15 cellular contexts compared by ENCODE assay signal in genomic region chr10:59623100-59623822, GRCh38.
DNase-seq lines count a peak whose midpoint lies in the region; ATAC-seq and TF ChIP-seq lines count a peak whose summit lies in the region.
"Had no signal": no experiment of that assay in that cellular context is flagged by ENCODE, and none has a peak within 500 bp of the region (broad histone marks: within the 10 kb centered on the region; RNA-seq: fewer than 3 reads in every experiment).

No MANE protein-coding gene starts in this region.

- DNase-seq in DMS 273 (lab: John Stamatoyannopoulos, UW; ENCODE audit: unreplicated experiment) (peak; percentile 5), DMS 273 treated with DMSO at 0.1 percent for 48 hours (lab: John Stamatoyannopoulos, UW) (no peak), heart right ventricle (no peak), RWPE1 (ENCODE audit: low spot score) (no peak)
- DNase-seq: activated B cell treated with CpG ODN at 0.5 μM for 24 hours; activated effector memory CD4-positive, alpha-beta T cell treated with anti-CD3 and anti-CD28 coated beads, Interleukin-2, amount 50 U/mL, for 16 hours had no signal

- ATAC-seq in HG03159 (IDR thresholded peaks at IDR 0.05; ENCODE audit: unreplicated experiment) (peak; percentile 44), heart right ventricle (peak in 7 of 8 donors; percentile 23 to 74 (median 45)), GM19397 (IDR thresholded peaks at IDR 0.05; ENCODE audit: unreplicated experiment) (no peak), GM21526 (IDR thresholded peaks at IDR 0.05; ENCODE audit: low FRiP score, unreplicated experiment) (no peak)
- ATAC-seq: stimulated activated effector memory CD8-positive, alpha-beta T cell treated with anti-CD3 and anti-CD28 coated beads, Interleukin-12 subunit alpha, Interleukin-12 subunit beta, amount 100 ng/mL, for 72 hours had no signal

- no peaks in the 10 kb centered on the region for H3K27me3 ChIP-seq in heart right ventricle
- no peaks in the 10 kb centered on the region for H3K27me3 ChIP-seq in skeletal muscle tissue (ENCODE audit: control insufficient read depth in 3 of 3, insufficient read depth in 3 of 3, low read length in 3 of 3)

- TF ChIP-seq CTCF in heart right ventricle (IDR thresholded peaks at IDR 0.05) (no peak), RWPE1 (conservative IDR thresholded peaks at IDR 0.05; ENCODE audit: low read depth) (no peak)

- WGBS in heart right ventricle, 2 donors: 58 to 75% methylated on average over 12 of the region's 12 CpGs

- intact Hi-C loops in heart right ventricle (cut with DNase I): loop anchor here in 9 of 10 donors (2.0 to 10.0 kb wide), 15 partner anchors 182 to 1022 kb away; partner anchors contain the start of gene CCDC6 (in 2 of the 9)

- peak overlapping the region in 9 of 10 donors; percentile 3 to 68 (median 35) for H3K27ac ChIP-seq in heart right ventricle
- peak overlapping the region; percentile 39 for H3K27ac ChIP-seq in skeletal muscle tissue (ENCODE audit: low read depth, low read length)
- H3K27ac ChIP-seq in RWPE1: no peak overlapping the region
- H3K27ac ChIP-seq: 22Rv1, lower lobe of right lung had no signal

- H3K4me3 ChIP-seq in heart right ventricle (peak overlapping the region in 1 of 10 donors; percentile 5), skeletal muscle tissue (ENCODE audit: low read length in 3 of 3) (peak overlapping the region in 1 of 3 donors; percentile 7)
- H3K4me3 ChIP-seq: lower lobe of right lung had no signal

- H3K9me3 ChIP-seq in heart right ventricle: no peaks in the 10 kb centered on the region
- no peaks in the 10 kb centered on the region for H3K9me3 ChIP-seq in skeletal muscle tissue (ENCODE audit: control insufficient read depth in 3 of 3, low read length in 3 of 3)
- H3K9me3 ChIP-seq: Caco-2, lower lobe of right lung, SK-N-SH had no signal

- H3K36me3 ChIP-seq in heart right ventricle (no peaks in the 10 kb centered on the region), skeletal muscle tissue (ENCODE audit: control insufficient read depth in 3 of 3, insufficient read depth in 3 of 3, low read length in 3 of 3) (no peaks in the 10 kb centered on the region)
- H3K36me3 ChIP-seq: lower lobe of right lung had no signal

- CTCF ChIA-PET in RWPE1 (lab: Yijun Ruan, JAX): interaction anchor here (0.6 to 1.1 kb wide), 8 partner anchors 125 to 1106 kb away, joined by 3 to 5 read pairs (median 3); no protein-coding TSS in a partner anchor

- POLR2A ChIA-PET in RWPE1 (lab: Yijun Ruan, JAX; ENCODE audit: low non-redundant PET): no interaction called here

- H3K9ac ChIP-seq in skeletal muscle tissue (ENCODE audit: low read depth in 1 of 3, low read length in 3 of 3): no peak overlapping the region
- H3K9ac ChIP-seq: SK-N-SH had no signal

- peaks cover 0 to 11% (median 0%) of the 10 kb centered on the region in 9 donors for H3K4me1 ChIP-seq in heart right ventricle
- H3K4me1 ChIP-seq in skeletal muscle tissue (ENCODE audit: control insufficient read depth in 3 of 3, insufficient read depth in 3 of 3, low read length in 3 of 3): peaks cover 2 to 4% (median 3%) of the 10 kb centered on the region in 3 donors
- H3K4me1 ChIP-seq: lower lobe of right lung had no signal

Comparison
In these comparisons a context has a peak if more than half of its experiments do, and no peak if none do; other contexts are left out.
1. ATAC-seq: peak in HG03159 (single experiment) and heart right ventricle (7 of 8); none in GM19397 (single experiment) and GM21526 (single experiment).